In genomic region chr1:156387899-156388813, GRCh38 we compare ENCODE assay signal across 15 cellular contexts. TPM values are rescaled to one million over a fixed set of nuclear protein-coding genes. Genes with fewer than 3 reads are reported as not detected.
DNase-seq lines count a peak whose midpoint lies in the region; ATAC-seq and TF ChIP-seq lines count a peak whose summit lies in the region.
"Had no signal": no experiment of that assay in that cellular context is flagged by ENCODE, and none has a peak within 500 bp of the region (broad histone marks: within the 10 kb centered on the region; RNA-seq: fewer than 3 reads in every experiment).

No MANE protein-coding gene starts in this region.

- peak overlapping the region; percentile 48 for H3K4me3 ChIP-seq in iPS-15b (ENCODE audit: low read depth, low read length)

- intact Hi-C loops in activated CD4-positive, alpha-beta T cell treated with anti-CD3 and anti-CD28 coated beads, Interleukin-2, amount 10 ng/mL, durations not matched to agents 24 days and 14 days (cut with micrococcal nuclease), result no loop called here

- H3K36me3 ChIP-seq in iPS-15b (ENCODE audit: control insufficient read depth, insufficient read depth, low read length), result no peaks in the 10 kb centered on the region

- in situ Hi-C loops in GM13977 (cut with MboI; ENCODE audit: low pct_unique_long_range_greater_than_20kb, low sequenced_read_pairs, unreplicated experiment), result loop anchor here (10.0 kb wide), 1 partner anchor 227 kb away; the partner anchor contains the start of gene HAPLN2

- no peaks in the 10 kb centered on the region for H3K9me3 Mint-ChIP-seq in progenitor cell of endocrine pancreas (ENCODE audit: low read depth)
- H3K9me3 Mint-ChIP-seq in activated CD4-positive, alpha-beta T cell treated with anti-CD3 and anti-CD28 coated beads, Interleukin-2, amount 10 ng/mL, durations not matched to agents 24 days and 14 days, result no peaks in the 10 kb centered on the region
- H3K9me3 Mint-ChIP-seq: activated naive CD8-positive, alpha-beta T cell treated with anti-CD3 and anti-CD28 coated beads for 36 hours; CD4-positive, alpha-beta T cell had no signal

- H3K4me1 ChIP-seq in iPS-15b (ENCODE audit: control insufficient read depth, insufficient read depth, low read length), result peaks cover 27% of the 10 kb centered on the region

- H3K4me3 Mint-ChIP-seq in progenitor cell of endocrine pancreas (ENCODE audit: low read depth), result peak overlapping the region; percentile 57
- H3K4me3 Mint-ChIP-seq in activated CD4-positive, alpha-beta T cell treated with anti-CD3 and anti-CD28 coated beads, Interleukin-2, amount 10 ng/mL, durations not matched to agents 24 days and 14 days, result no peak overlapping the region
- H3K4me3 Mint-ChIP-seq: activated naive CD8-positive, alpha-beta T cell treated with anti-CD3 and anti-CD28 coated beads for 36 hours; CD4-positive, alpha-beta T cell had no signal

- DNase-seq in GM13977 (ENCODE audit: low spot score), result peak; percentile 70
- DNase-seq in astrocyte of the hippocampus (ENCODE audit: low read depth, low spot score), result peak; percentile 46
- peak; percentile 33 for DNase-seq in progenitor cell of endocrine pancreas (ENCODE audit: low spot score, unreplicated experiment)
- DNase-seq in activated CD4-positive, alpha-beta T cell treated with anti-CD3 and anti-CD28 coated beads, Interleukin-2, amount 10 ng/mL, durations not matched to agents 24 days and 14 days, result no peak
- DNase-seq in OCI-M1 (lab: John Stamatoyannopoulos, UW), result no peak
- DNase-seq: activated CD4-positive, alpha-beta T cell treated with anti-CD3 and anti-CD28 coated beads, Interleukin-2, amount 50 U/mL, for 48 hours; activated naive CD8-positive, alpha-beta T cell treated with anti-CD3 and anti-CD28 coated beads for 36 hours; CD4-positive, alpha-beta T cell; mesenchymal stem cell; NCI-H226; SK-N-SH had no signal

- no peaks in the 10 kb centered on the region for H3K36me3 Mint-ChIP-seq in progenitor cell of endocrine pancreas (ENCODE audit: insufficient read depth)
- H3K36me3 Mint-ChIP-seq in activated CD4-positive, alpha-beta T cell treated with anti-CD3 and anti-CD28 coated beads, Interleukin-2, amount 10 ng/mL, durations not matched to agents 24 days and 14 days (ENCODE audit: low read depth), result no peaks in the 10 kb centered on the region
- H3K36me3 Mint-ChIP-seq: activated naive CD8-positive, alpha-beta T cell treated with anti-CD3 and anti-CD28 coated beads for 36 hours had no signal

- peak overlapping the region; percentile 24 for H3K9ac ChIP-seq in iPS-15b (ENCODE audit: low read depth, low read length)
- H3K9ac ChIP-seq: SK-N-SH had no signal

- no peaks in the 10 kb centered on the region for H3K9me3 ChIP-seq in iPS-15b (ENCODE audit: control insufficient read depth, insufficient read depth, low read length)
- H3K9me3 ChIP-seq: SK-N-SH had no signal

- H3K4me1 Mint-ChIP-seq in progenitor cell of endocrine pancreas (ENCODE audit: low read depth), result no peaks in the 10 kb centered on the region
- peaks cover 4% of the 10 kb centered on the region for H3K4me1 Mint-ChIP-seq in activated CD4-positive, alpha-beta T cell treated with anti-CD3 and anti-CD28 coated beads, Interleukin-2, amount 10 ng/mL, durations not matched to agents 24 days and 14 days

- TF ChIP-seq CTCF in GM13977 (IDR thresholded peaks at IDR 0.05; ENCODE audit: extremely low read depth, insufficient read depth, missing control alignments) (no peak), progenitor cell of endocrine pancreas (IDR thresholded peaks at IDR 0.05; ENCODE audit: unreplicated experiment) (no peak)

- H3K27ac Mint-ChIP-seq in progenitor cell of endocrine pancreas, result no peak overlapping the region
- H3K27ac Mint-ChIP-seq in activated CD4-positive, alpha-beta T cell treated with anti-CD3 and anti-CD28 coated beads, Interleukin-2, amount 10 ng/mL, durations not matched to agents 24 days and 14 days, result no peak overlapping the region
- H3K27ac Mint-ChIP-seq: activated naive CD8-positive, alpha-beta T cell treated with anti-CD3 and anti-CD28 coated beads for 36 hours; CD4-positive, alpha-beta T cell had no signal

- peaks cover 70% of the 10 kb centered on the region for H3K27me3 Mint-ChIP-seq in progenitor cell of endocrine pancreas
- peaks cover 41% of the 10 kb centered on the region for H3K27me3 Mint-ChIP-seq in activated CD4-positive, alpha-beta T cell treated with anti-CD3 and anti-CD28 coated beads, Interleukin-2, amount 10 ng/mL, durations not matched to agents 24 days and 14 days

- ATAC-seq in GM21515 (IDR thresholded peaks at IDR 0.05; ENCODE audit: unreplicated experiment), result no peak
- ATAC-seq in HG03457 (IDR thresholded peaks at IDR 0.05; ENCODE audit: unreplicated experiment), result no peak

- H3K27me3 ChIP-seq in iPS-15b (ENCODE audit: control insufficient read depth, insufficient read depth, low read length), result peaks cover 68% of the 10 kb centered on the region

RNA-seq across cellular contexts. Expression of gene RHBG, which starts 19.1 kb away (rescaled TPM):
- total RNA-seq in progenitor cell of endocrine pancreas, result 0.36 and 0.71 TPM in 2 replicates
- total RNA-seq in activated CD4-positive, alpha-beta T cell treated with anti-CD3 and anti-CD28 coated beads, Interleukin-2, amount 10 ng/mL, durations not matched to agents 24 days and 14 days, result not detected in 2 replicates
- total RNA-seq: activated naive CD8-positive, alpha-beta T cell treated with anti-CD3 and anti-CD28 coated beads for 36 hours; CD4-positive, alpha-beta T cell; subcutaneous adipose tissue had no signal

RNA-seq across cellular contexts. Expression of gene TSACC, which starts 49.8 kb away (rescaled TPM):
- 0.65 and 0.95 TPM in 2 replicates for total RNA-seq in progenitor cell of endocrine pancreas
- 0.47 and 0.82 TPM in 2 replicates for total RNA-seq in activated CD4-positive, alpha-beta T cell treated with anti-CD3 and anti-CD28 coated beads, Interleukin-2, amount 10 ng/mL, durations not matched to agents 24 days and 14 days
- total RNA-seq: activated naive CD8-positive, alpha-beta T cell treated with anti-CD3 and anti-CD28 coated beads for 36 hours; CD4-positive, alpha-beta T cell; subcutaneous adipose tissue had no signal

RNA-seq across cellular contexts. Expression of gene CCT3, which starts 50.1 kb away (rescaled TPM):
- 260 and 270 TPM in 2 replicates for total RNA-seq in progenitor cell of endocrine pancreas
- total RNA-seq in activated CD4-positive, alpha-beta T cell treated with anti-CD3 and anti-CD28 coated beads, Interleukin-2, amount 10 ng/mL, durations not matched to agents 24 days and 14 days, result 623 TPM in 2 replicates

Comparison
In these comparisons a context has a peak if more than half of its experiments do, and no peak if none do; other contexts are left out.
1. DNase-seq: peak in GM13977 (single experiment), astrocyte of the hippocampus (single experiment) and progenitor cell of endocrine pancreas (single experiment); none in activated CD4-positive, alpha-beta T cell treated with anti-CD3 and anti-CD28 coated beads, Interleukin-2, amount 10 ng/mL, durations not matched to agents 24 days and 14 days (single experiment) and OCI-M1 (single experiment).